ENCODE assay signal across 19 cellular contexts in the genomic region with DNA sequence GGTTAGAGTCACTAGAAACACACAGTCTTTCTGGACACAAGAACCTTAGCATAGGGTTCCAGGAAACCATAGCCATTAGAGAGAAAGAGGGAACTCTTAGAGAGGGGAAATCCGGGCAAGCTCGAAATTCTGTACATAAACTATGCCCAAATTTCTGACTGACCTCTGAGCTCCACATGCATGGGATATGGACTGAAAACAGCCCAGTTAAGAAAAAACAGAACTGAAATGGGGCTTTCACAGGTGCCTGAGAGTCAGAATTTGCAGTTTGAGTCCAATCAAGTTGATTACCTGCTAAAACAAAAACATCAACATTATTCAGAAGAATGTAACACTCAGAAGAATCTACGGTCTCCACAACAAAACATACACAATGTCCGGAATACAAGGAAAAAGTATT. TPM values are rescaled to one million over a fixed set of nuclear protein-coding genes. Genes with fewer than 3 reads are reported as not detected.
A peak's percentile ranks its signal among the peaks of the same experiment; 100 is the strongest.
DNase-seq lines count a peak whose midpoint lies in the region; ATAC-seq, FAIRE-seq and TF ChIP-seq lines count a peak whose summit lies in the region.
"Had no signal": no experiment of that assay in that cellular context is flagged by ENCODE, and none has a peak within 500 bp of the region (broad histone marks: within the 10 kb centered on the region; RNA-seq: fewer than 3 reads in every experiment).

No MANE protein-coding gene starts in this region.

- TF ChIP-seq EP300 in K562 (IDR thresholded peaks at IDR 0.05; ENCODE audit: low read length) = no peak

- no peaks in the 10 kb centered on the region for H3K79me2 ChIP-seq in K562 (ENCODE audit: control insufficient read depth, insufficient read depth, low read length)

- TF ChIP-seq RAD21 in K562 (CRISPR knock-in tag; conservative IDR thresholded peaks at IDR 0.05 in 1 of 2, IDR thresholded peaks at IDR 0.05 in 1 of 2) = no peak

- no peak for DNase-seq in K562 (ENCODE audit: extremely low read depth in 1 of 4, low spot score in 3 of 4)
- DNase-seq in activated effector memory CD4-positive, alpha-beta T cell treated with anti-CD3 and anti-CD28 coated beads, Interleukin-2, amount 50 U/mL, for 16 hours = no peak
- DNase-seq in Ammon's horn (ENCODE audit: low spot score) = no peak
- DNase-seq: mesenchymal stem cell; NCI-H187; NCI-H526; stimulated activated CD4-positive, alpha-beta T cell treated with anti-CD3 and anti-CD28 coated beads, Interleukin-4, amount 100 ng/mL, for 1 hour; T-cell; upper lobe of right lung had no signal

- no peaks in the 10 kb centered on the region for H3K27me3 ChIP-seq in K562 (ENCODE audit: control insufficient read depth in 2 of 2, insufficient read depth in 2 of 2, low read length in 2 of 2)
- H3K27me3 ChIP-seq: BLaER1 treated with 17β-estradiol and CSF1 and Interleukin-3, amounts not matched to agents 10 nM and 100 nM had no signal

- in situ Hi-C loops in K562 (cut with MboI) = no loop called here

- H3K36me3 ChIP-seq in K562 (ENCODE audit: control insufficient read depth, insufficient read depth, low read length) = no peaks in the 10 kb centered on the region
- H3K36me3 ChIP-seq: upper lobe of right lung had no signal

- no peaks in the 10 kb centered on the region for H3K9me3 ChIP-seq in K562 (replicated peaks; ENCODE audit: control insufficient read depth, insufficient read depth, low read depth, low read length)
- H3K9me3 ChIP-seq: upper lobe of right lung had no signal

- TF ChIP-seq POLR2A in K562 (conservative IDR thresholded peaks at IDR 0.05) = no peak

- no peaks in the 10 kb centered on the region for H4K20me1 ChIP-seq in K562 (replicated peaks; ENCODE audit: control insufficient read depth, insufficient read depth, low read length)
- H4K20me1 ChIP-seq: BLaER1 treated with 17β-estradiol and CSF1 and Interleukin-3, amounts not matched to agents 10 nM and 100 nM had no signal

- H3K4me1 ChIP-seq in K562 (replicated peaks in 1 of 2; ENCODE audit: control insufficient read depth in 2 of 2, insufficient read depth in 2 of 2, low read length in 2 of 2) = peaks cover 6 to 25% of the 10 kb centered on the region in 2 experiments; a peak in 4 of 5 replicates
- H3K4me1 ChIP-seq: upper lobe of right lung had no signal

- H3K4me3 ChIP-seq in K562 = no peak overlapping the region
- H3K4me3 ChIP-seq: BLaER1 treated with 17β-estradiol and CSF1 and Interleukin-3, amounts not matched to agents 10 nM and 100 nM; upper lobe of right lung had no signal

- no peak for TF ChIP-seq CTCF in K562 (IDR thresholded peaks at IDR 0.05 in 2 of 3, conservative IDR thresholded peaks at IDR 0.05 in 1 of 3; ENCODE audit: insufficient read depth in 2 of 3, low read depth in 1 of 3, low read length in 3 of 3)

- 38% methylated on average over 4 of the region's 4 CpGs for WGBS in K562 (ENCODE audit: insufficient coverage, low coverage, missing lambda C conversion rate)

- H3K9ac ChIP-seq in K562 (ENCODE audit: insufficient read depth in 1 of 2, low read depth in 2 of 2, low read length in 2 of 2) = no peak overlapping the region; a peak in 1 of 4 replicates
- H3K9ac ChIP-seq: BLaER1 treated with 17β-estradiol and CSF1 and Interleukin-3, amounts not matched to agents 10 nM and 100 nM had no signal

- intact Hi-C loops in K562 (cut with micrococcal nuclease) = no loop called here

- POLR2A ChIA-PET in K562 (lab: Yijun Ruan, JAX) = interaction anchor here (0.7 to 1.3 kb wide), 2 partner anchors 12 to 22 kb away, joined by 3 read pairs; no protein-coding TSS in a partner anchor

- H3K27ac ChIP-seq in K562 (ENCODE audit: extremely low read depth, low read depth, low read length) = 0 out of 3 replicates have a peak overlapping the region, but pooled peaks have one; percentile 7
- H3K27ac ChIP-seq: BLaER1 treated with 17β-estradiol and CSF1 and Interleukin-3, amounts not matched to agents 10 nM and 100 nM; upper lobe of right lung had no signal

- no peak overlapping the region for H3K4me2 ChIP-seq in K562 (ENCODE audit: insufficient read depth, low read length)
- H3K4me2 ChIP-seq: BLaER1 treated with 17β-estradiol and CSF1 and Interleukin-3, amounts not matched to agents 10 nM and 100 nM had no signal

- no peak for FAIRE-seq in K562 (lab: Jason Lieb, UNC)
- FAIRE-seq: H1 had no signal

- H2AFZ ChIP-seq in K562 (ENCODE audit: low read depth, low read length) = peak overlapping the region; percentile 55; the same call in 1 of the 2 replicates

- CTCF ChIA-PET in K562 (lab: Yijun Ruan, JAX; ENCODE audit: low intra/inter-chr PET ratio) = no interaction called here

- no peaks in the 10 kb centered on the region for H3K9me1 ChIP-seq in K562 (ENCODE audit: control insufficient read depth, insufficient read depth, low read length)

- peak; percentile 45 for ATAC-seq in GM19023 (IDR thresholded peaks at IDR 0.05; ENCODE audit: unreplicated experiment)
- ATAC-seq in GM21619 (IDR thresholded peaks at IDR 0.05; ENCODE audit: unreplicated experiment) = peak; percentile 20
- ATAC-seq in HG03039 (IDR thresholded peaks at IDR 0.05; ENCODE audit: unreplicated experiment) = peak; percentile 28
- no peak; the same call in 2 of the 3 replicates for ATAC-seq in K562
- ATAC-seq in GM19455 (IDR thresholded peaks at IDR 0.05; ENCODE audit: unreplicated experiment) = no peak
- ATAC-seq: activated CD4-positive, CD25-positive, alpha-beta regulatory T cell treated with anti-CD3 and anti-CD28 coated beads, Interleukin-2, amount 50 U/mL, for 24 hours; Panc1; sciatic nerve; T-cell; upper lobe of right lung had no signal

- no TSS peak for BruUV-seq in K562 (replicated peaks; lab: Mats Ljungman, UMichigan)

TF ChIP-seq in K562, 482 proteins besides CTCF, POLR2A, EP300 and RAD21:
- TF ChIP-seq, protein P1, sequence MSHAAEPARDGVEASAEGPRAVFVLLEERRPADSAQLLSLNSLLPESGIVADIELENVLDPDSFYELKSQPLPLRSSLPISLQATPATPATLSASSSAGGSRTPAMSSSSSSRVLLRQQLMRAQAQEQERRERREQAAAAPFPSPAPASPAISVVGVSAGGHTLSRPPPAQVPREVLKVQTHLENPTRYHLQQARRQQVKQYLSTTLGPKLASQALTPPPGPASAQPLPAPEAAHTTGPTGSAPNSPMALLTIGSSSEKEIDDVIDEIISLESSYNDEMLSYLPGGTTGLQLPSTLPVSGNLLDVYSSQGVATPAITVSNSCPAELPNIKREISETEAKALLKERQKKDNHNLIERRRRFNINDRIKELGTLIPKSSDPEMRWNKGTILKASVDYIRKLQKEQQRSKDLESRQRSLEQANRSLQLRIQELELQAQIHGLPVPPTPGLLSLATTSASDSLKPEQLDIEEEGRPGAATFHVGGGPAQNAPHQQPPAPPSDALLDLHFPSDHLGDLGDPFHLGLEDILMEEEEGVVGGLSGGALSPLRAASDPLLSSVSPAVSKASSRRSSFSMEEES (CRISPR knock-in tag; IDR thresholded peaks at IDR 0.05) = no peak
- no peak for TF ChIP-seq FOSL1 (tag; conservative IDR thresholded peaks at IDR 0.05)
- TF ChIP-seq, protein P2, sequence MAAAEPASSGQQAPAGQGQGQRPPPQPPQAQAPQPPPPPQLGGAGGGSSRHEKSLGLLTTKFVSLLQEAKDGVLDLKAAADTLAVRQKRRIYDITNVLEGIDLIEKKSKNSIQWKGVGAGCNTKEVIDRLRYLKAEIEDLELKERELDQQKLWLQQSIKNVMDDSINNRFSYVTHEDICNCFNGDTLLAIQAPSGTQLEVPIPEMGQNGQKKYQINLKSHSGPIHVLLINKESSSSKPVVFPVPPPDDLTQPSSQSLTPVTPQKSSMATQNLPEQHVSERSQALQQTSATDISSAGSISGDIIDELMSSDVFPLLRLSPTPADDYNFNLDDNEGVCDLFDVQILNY (CRISPR knock-in tag; IDR thresholded peaks at IDR 0.05) = no peak
- no peak for TF ChIP-seq HMG20B (CRISPR knock-in tag; IDR thresholded peaks at IDR 0.05)
- no peak for TF ChIP-seq C11orf30 (IDR thresholded peaks at IDR 0.05; ENCODE audit: low read depth)
- TF ChIP-seq LEF1 (IDR thresholded peaks at IDR 0.05) = no peak
- TF ChIP-seq GTF2F1 (IDR thresholded peaks at IDR 0.05; ENCODE audit: low read depth, low read length) = no peak
TF ChIP-seq in K562: peak in this region for 0.

RNA-seq across cellular contexts. Expression of a gene that starts 13.1 kb away (rescaled TPM):
- 30.9 and 53.8 TPM in 2 replicates for total RNA-seq in K562 (2011; cell fraction: chromatin; rRNA removed; ENCODE audit: low replicate concordance)
- total RNA-seq in K562 (2011; cell fraction: nucleolus; rRNA removed) = 26.5 and 31.7 TPM in 2 replicates
- 25.2 and 27.7 TPM in 2 replicates for total RNA-seq in K562 (2011; cell fraction: nucleoplasm; rRNA removed)
- total RNA-seq in K562 (2014; rRNA removed) (5.5 and 5.7 TPM in 2 replicates), K562 (2014; rRNA removed; fragmentation: Illumina TruSeq; extraction: Trizol) (6.8 and 7.4 TPM in 2 replicates), K562 (2015; rRNA removed; fragmentation: Illumina TruSeq; extraction: Trizol) (5.7 and 5.8 TPM in 2 replicates), K562 (2021) (6.9 and 7.1 TPM in 2 replicates)
- polyA plus RNA-seq in K562 (2011; rRNA removed) (1.8 and 2.8 TPM in 2 replicates), K562 (2014; fragmentation: Illumina TruSeq; extraction: Trizol) (4.7 and 5.3 TPM in 2 replicates), K562 (2014; fragmentation: Nextera tagmentation; extraction: Ambion mirVana) (under 1 TPM; 0.49 to 0.92 TPM), K562 (2014; rRNA removed) (4.6 TPM in 2 replicates)
- polyA plus RNA-seq in K562 (2011; cell fraction: cytosol; rRNA removed) = 1.2 and 1.6 TPM in 2 replicates
- 4.2 and 7.1 TPM in 2 replicates for polyA plus RNA-seq in K562 (2011; cell fraction: nucleus; rRNA removed)
- 3.9 and 7.6 TPM in 2 replicates for polyA plus RNA-seq in K562 (2012)
- polyA minus RNA-seq in K562 (2011; rRNA and poly(A)+ RNA removed) = 6.5 and 7.1 TPM in 2 replicates
- polyA minus RNA-seq in K562 (2011; cell fraction: cytosol; rRNA and poly(A)+ RNA removed) = 4.7 and 5.5 TPM in 2 replicates
- 14.5 and 16.0 TPM in 2 replicates for polyA minus RNA-seq in K562 (2011; cell fraction: nucleus; rRNA and poly(A)+ RNA removed)
- total RNA-seq: LHCN-M2, sciatic nerve had no signal

Comparison
In these comparisons a context has a peak if more than half of its experiments do, and no peak if none do; other contexts are left out.
1. ATAC-seq: peak in GM19023 (single experiment), GM21619 (single experiment) and HG03039 (single experiment); none in K562 (single experiment) and GM19455 (single experiment).